8 cellular contexts compared by ENCODE assay signal in the genomic region with DNA sequence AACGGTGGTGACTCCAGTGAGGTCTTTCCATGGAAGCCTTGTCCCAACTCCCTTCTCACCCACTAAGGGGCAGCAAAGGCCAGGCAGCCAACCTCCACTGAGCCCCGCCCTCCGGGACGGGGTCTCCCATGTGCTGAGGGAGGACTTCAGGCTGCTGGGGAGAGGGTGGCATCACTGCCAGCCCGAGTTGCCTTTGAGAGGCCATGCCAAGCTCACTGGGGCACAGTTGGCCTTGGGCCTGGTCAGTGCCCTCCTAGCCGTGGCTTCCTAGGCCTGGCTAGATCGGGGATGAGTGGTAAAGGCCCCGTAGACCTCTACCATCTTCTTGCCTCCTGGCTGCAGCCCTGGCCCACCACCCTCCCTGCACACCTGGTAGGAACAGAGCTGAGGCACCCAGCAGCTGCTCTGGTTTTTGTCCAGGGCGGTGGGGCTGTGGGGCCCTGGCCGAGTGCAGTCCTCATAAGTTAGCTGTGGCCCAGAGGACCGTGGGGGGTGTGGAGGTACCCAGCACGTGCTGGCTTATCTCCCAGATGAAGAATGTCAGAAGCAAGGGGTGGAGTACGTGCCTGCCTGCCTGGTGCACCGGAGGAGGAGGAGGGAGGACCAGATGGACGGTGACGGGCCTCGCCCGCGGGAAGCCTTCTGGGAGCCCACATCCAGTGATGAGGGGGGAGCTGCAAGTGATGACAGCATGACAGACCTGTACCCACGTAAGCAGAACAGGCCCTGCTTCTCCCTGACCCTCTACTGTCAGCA. TPM values are rescaled to one million over a fixed set of nuclear protein-coding genes. Genes with fewer than 3 reads are reported as not detected.
DNase-seq lines count a peak whose midpoint lies in the region; ATAC-seq and TF ChIP-seq lines count a peak whose summit lies in the region.
"Had no signal": no experiment of that assay in that cellular context is flagged by ENCODE, and none has a peak within 500 bp of the region (broad histone marks: within the 10 kb centered on the region; RNA-seq: fewer than 3 reads in every experiment).

No MANE protein-coding gene starts in this region.

- H3K36me3 Mint-ChIP-seq in chondrocyte (ENCODE audit: low read depth) (peaks cover 22% of the 10 kb centered on the region), mesothelial cell of epicardium (peaks cover 22% of the 10 kb centered on the region)

- H3K27ac ChIP-seq in 22Rv1, result no peak overlapping the region
- H3K27ac ChIP-seq in HCT116 (ENCODE audit: low read depth, low read length), result no peak overlapping the region; the same call in 1 of the 2 replicates
- H3K27ac ChIP-seq: SK-N-MC, transverse colon had no signal

- no peak overlapping the region for H3K4me3 Mint-ChIP-seq in chondrocyte (ENCODE audit: unreplicated experiment)
- no peak overlapping the region for H3K4me3 Mint-ChIP-seq in mesothelial cell of epicardium

- peaks cover 7 to 20% of the 10 kb centered on the region in 2 experiments; a peak in 3 of 4 replicates for H3K4me1 ChIP-seq in HCT116 (ENCODE audit: control insufficient read depth in 1 of 2, insufficient read depth in 2 of 2, low read length in 2 of 2)

- H4K20me1 ChIP-seq in HCT116 (ENCODE audit: insufficient read depth), result no peaks in the 10 kb centered on the region

- intact Hi-C loops in HCT116 (cut with micrococcal nuclease), result loop anchor here (1.0 to 10.0 kb wide), 3 partner anchors 45 to 635 kb away; a partner anchor contains a TSS

- BruUV-seq in HCT116 (replicated peaks; lab: Mats Ljungman, UMichigan), result no TSS peak

- H3K27me3 ChIP-seq in HCT116 (ENCODE audit: insufficient read depth, low read length), result no peaks in the 10 kb centered on the region
- H3K27me3 ChIP-seq: transverse colon had no signal

- H3K4me1 Mint-ChIP-seq in chondrocyte (ENCODE audit: low read depth) (peaks cover 22% of the 10 kb centered on the region), mesothelial cell of epicardium (peaks cover 3% of the 10 kb centered on the region)

- H3K9me3 Mint-ChIP-seq in chondrocyte (ENCODE audit: low read depth) (no peaks in the 10 kb centered on the region), mesothelial cell of epicardium (no peaks in the 10 kb centered on the region)

- TF ChIP-seq CTCF in 22Rv1 (IDR thresholded peaks at IDR 0.05) (0 out of 2 replicates have a peak, but pooled peaks have one; percentile 18), HCT116 (IDR thresholded peaks at IDR 0.05 in 2 of 3, conservative IDR thresholded peaks at IDR 0.05 in 1 of 3; ENCODE audit: borderline replicate concordance in 1 of 3, insufficient read depth in 1 of 3, low read depth in 2 of 3, low read length in 2 of 3) (peak; percentile 24 to 43 (median 42); a peak in 4 of 6 replicates), chondrocyte (IDR thresholded peaks at IDR 0.05) (peak; percentile 48), mesothelial cell of epicardium (IDR thresholded peaks at IDR 0.05; ENCODE audit: unreplicated experiment) (no peak)

- POLR2A ChIA-PET in HCT116 (lab: Charles Lee), result interaction anchor here (0.9 kb wide), 1 partner anchor 12 kb away, joined by 3 read pairs; a partner anchor contains a TSS

- TF ChIP-seq RAD21 in HCT116 (IDR thresholded peaks at IDR 0.05; ENCODE audit: low read depth), result peak; percentile 58

- CTCF ChIA-PET in HCT116 (lab: Charles Lee), result interaction anchor here (1.1 kb wide), 1 partner anchor 100 kb away, joined by 3 read pairs; a partner anchor contains a TSS

- H3K27me3 Mint-ChIP-seq in chondrocyte (ENCODE audit: low read depth), result no peaks in the 10 kb centered on the region
- no peaks in the 10 kb centered on the region for H3K27me3 Mint-ChIP-seq in mesothelial cell of epicardium (ENCODE audit: low read depth)

- peaks cover 19 to 33% of the 10 kb centered on the region in 2 experiments; a peak in 3 of 4 replicates for H3K36me3 ChIP-seq in HCT116 (ENCODE audit: control insufficient read depth in 1 of 2, insufficient read depth in 2 of 2, low read length in 2 of 2)

- peaks cover 57% of the 10 kb centered on the region for H3K79me2 ChIP-seq in HCT116 (ENCODE audit: insufficient read depth, low read length)

- no peak overlapping the region for H3K4me3 ChIP-seq in HCT116 (replicated peaks in 1 of 2; ENCODE audit: low read depth in 1 of 2, low read length in 2 of 2)
- H3K4me3 ChIP-seq: SK-N-MC, transverse colon had no signal

- H3K9me2 ChIP-seq in HCT116 (ENCODE audit: insufficient read depth), result no peaks in the 10 kb centered on the region

- H3K4me2 ChIP-seq in HCT116 (ENCODE audit: low read length), result no peak overlapping the region

- no peaks in the 10 kb centered on the region for H3K9me3 ChIP-seq in HCT116 (ENCODE audit: control insufficient read depth in 1 of 2, insufficient read depth in 1 of 2, low read depth in 1 of 2, low read length in 2 of 2)
- H3K9me3 ChIP-seq: transverse colon had no signal

- no peak overlapping the region for H3K27ac Mint-ChIP-seq in chondrocyte (ENCODE audit: unreplicated experiment)
- no peak overlapping the region for H3K27ac Mint-ChIP-seq in mesothelial cell of epicardium

- RAD21 ChIA-PET in HCT116 (lab: Charles Lee; ENCODE audit: low non-redundant PET in 1 of 2, low total read pairs in 2 of 2, uncharacterized antibody in 2 of 2, unreplicated experiment in 2 of 2), result no interaction called here

- no peak for ATAC-seq in HCT116
- no peak for ATAC-seq in HG02678 (IDR thresholded peaks at IDR 0.05; ENCODE audit: unreplicated experiment)
- ATAC-seq in HG02798 (IDR thresholded peaks at IDR 0.05; ENCODE audit: poor library complexity, unreplicated experiment), result no peak

- no peak overlapping the region for H3K9ac ChIP-seq in HCT116 (ENCODE audit: low read length)

- no peak overlapping the region for H2AFZ ChIP-seq in HCT116 (ENCODE audit: low read depth, low read length, poor library complexity, severe bottlenecking)

- no peak for DNase-seq in HCT116 (ENCODE audit: low read depth, low spot score)
- no peak for DNase-seq in chondrocyte (ENCODE audit: low spot score)
- DNase-seq in mesothelial cell of epicardium (ENCODE audit: low spot score in 2 of 2, unreplicated experiment in 2 of 2), result no peak
- DNase-seq: transverse colon had no signal

- TF ChIP-seq POLR2A in HCT116 (IDR thresholded peaks at IDR 0.05; ENCODE audit: borderline replicate concordance, extremely low read depth, insufficient read depth, insufficient read length), result no peak

TF ChIP-seq in HCT116, 20 proteins besides CTCF, POLR2A, EP300 and RAD21:
- TF ChIP-seq, protein P1, sequence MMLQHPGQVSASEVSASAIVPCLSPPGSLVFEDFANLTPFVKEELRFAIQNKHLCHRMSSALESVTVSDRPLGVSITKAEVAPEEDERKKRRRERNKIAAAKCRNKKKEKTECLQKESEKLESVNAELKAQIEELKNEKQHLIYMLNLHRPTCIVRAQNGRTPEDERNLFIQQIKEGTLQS (IDR thresholded peaks at IDR 0.05), result no peak
- TF ChIP-seq SIN3A (IDR thresholded peaks at IDR 0.05; ENCODE audit: low read depth), result no peak
- TF ChIP-seq ELF1 (IDR thresholded peaks at IDR 0.05; ENCODE audit: borderline replicate concordance, low read depth), result no peak
- TF ChIP-seq SRF (IDR thresholded peaks at IDR 0.05; ENCODE audit: low read depth), result no peak
- TF ChIP-seq, protein P2, sequence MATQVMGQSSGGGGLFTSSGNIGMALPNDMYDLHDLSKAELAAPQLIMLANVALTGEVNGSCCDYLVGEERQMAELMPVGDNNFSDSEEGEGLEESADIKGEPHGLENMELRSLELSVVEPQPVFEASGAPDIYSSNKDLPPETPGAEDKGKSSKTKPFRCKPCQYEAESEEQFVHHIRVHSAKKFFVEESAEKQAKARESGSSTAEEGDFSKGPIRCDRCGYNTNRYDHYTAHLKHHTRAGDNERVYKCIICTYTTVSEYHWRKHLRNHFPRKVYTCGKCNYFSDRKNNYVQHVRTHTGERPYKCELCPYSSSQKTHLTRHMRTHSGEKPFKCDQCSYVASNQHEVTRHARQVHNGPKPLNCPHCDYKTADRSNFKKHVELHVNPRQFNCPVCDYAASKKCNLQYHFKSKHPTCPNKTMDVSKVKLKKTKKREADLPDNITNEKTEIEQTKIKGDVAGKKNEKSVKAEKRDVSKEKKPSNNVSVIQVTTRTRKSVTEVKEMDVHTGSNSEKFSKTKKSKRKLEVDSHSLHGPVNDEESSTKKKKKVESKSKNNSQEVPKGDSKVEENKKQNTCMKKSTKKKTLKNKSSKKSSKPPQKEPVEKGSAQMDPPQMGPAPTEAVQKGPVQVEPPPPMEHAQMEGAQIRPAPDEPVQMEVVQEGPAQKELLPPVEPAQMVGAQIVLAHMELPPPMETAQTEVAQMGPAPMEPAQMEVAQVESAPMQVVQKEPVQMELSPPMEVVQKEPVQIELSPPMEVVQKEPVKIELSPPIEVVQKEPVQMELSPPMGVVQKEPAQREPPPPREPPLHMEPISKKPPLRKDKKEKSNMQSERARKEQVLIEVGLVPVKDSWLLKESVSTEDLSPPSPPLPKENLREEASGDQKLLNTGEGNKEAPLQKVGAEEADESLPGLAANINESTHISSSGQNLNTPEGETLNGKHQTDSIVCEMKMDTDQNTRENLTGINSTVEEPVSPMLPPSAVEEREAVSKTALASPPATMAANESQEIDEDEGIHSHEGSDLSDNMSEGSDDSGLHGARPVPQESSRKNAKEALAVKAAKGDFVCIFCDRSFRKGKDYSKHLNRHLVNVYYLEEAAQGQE (IDR thresholded peaks at IDR 0.05; ENCODE audit: low read depth), result no peak
- TF ChIP-seq POLR2AphosphoS5 (IDR thresholded peaks at IDR 0.05; ENCODE audit: low read depth, low read length), result no peak
- no peak for TF ChIP-seq SP1 (IDR thresholded peaks at IDR 0.05; ENCODE audit: low read depth)

RNA-seq across cellular contexts. Expression of a gene that starts 3.2 kb away (rescaled TPM):
- total RNA-seq in HCT116 (2021; ENCODE audit: unreplicated experiment), result 27.8 TPM
- 32.2 and 37.2 TPM in 2 replicates for polyA plus RNA-seq in HCT116 (2012)
- 12.5 to 13.3 TPM (median 13.2 TPM) in 3 replicates for total RNA-seq in chondrocyte
- total RNA-seq in mesothelial cell of epicardium, result 10.3 to 12.7 TPM (median 12.1 TPM) in 3 replicates

RNA-seq across cellular contexts. Expression of a gene that starts 3.3 kb away (rescaled TPM):
- 71.7 TPM for total RNA-seq in HCT116 (2021; ENCODE audit: unreplicated experiment)
- polyA plus RNA-seq in HCT116 (2012), result 66.9 and 70.3 TPM in 2 replicates
- 27.2 to 31.3 TPM (median 31.0 TPM) in 3 replicates for total RNA-seq in chondrocyte
- 29.4 to 31.4 TPM (median 30.0 TPM) in 3 replicates for total RNA-seq in mesothelial cell of epicardium

RNA-seq across cellular contexts. Expression of a gene that starts 11.6 kb away (rescaled TPM):
- total RNA-seq in HCT116 (2021; ENCODE audit: unreplicated experiment) (2,837 TPM), chondrocyte (1,095 to 1,183 TPM (median 1,126 TPM) in 3 replicates), mesothelial cell of epicardium (2,220 to 2,356 TPM (median 2,311 TPM) in 3 replicates)
- 3,464 and 3,677 TPM in 2 replicates for polyA plus RNA-seq in HCT116 (2012)

RNA-seq across cellular contexts. Expression of a gene that starts 11.7 kb away (rescaled TPM):
- total RNA-seq in HCT116 (2021; ENCODE audit: unreplicated experiment) (18.6 TPM), chondrocyte (24.6 to 27.8 TPM (median 26.0 TPM) in 3 replicates), mesothelial cell of epicardium (35.1 to 39.4 TPM (median 36.0 TPM) in 3 replicates)
- polyA plus RNA-seq in HCT116 (2012), result 12.2 and 16.5 TPM in 2 replicates

RNA-seq across cellular contexts. Expression of a gene that starts 16.3 kb away (rescaled TPM):
- total RNA-seq in HCT116 (2021; ENCODE audit: unreplicated experiment), result 134 TPM
- polyA plus RNA-seq in HCT116 (2012), result 117 and 158 TPM in 2 replicates
- total RNA-seq in chondrocyte, result 242 to 285 TPM (median 243 TPM) in 3 replicates
- 147 to 152 TPM (median 149 TPM) in 3 replicates for total RNA-seq in mesothelial cell of epicardium
